In genomic region chr1:12087797-12088314, GRCh38 we compare ENCODE assay signal across 1 cellular context.
TF ChIP-seq lines count a peak whose summit lies in the region.

No MANE protein-coding gene starts in this region.

TF ChIP-seq in HepG2, 621 proteins besides CTCF, POLR2A, EP300 and RAD21 (continued from another document):
- TF ChIP-seq HNRNPUL1 (IDR thresholded peaks at IDR 0.05; ENCODE audit: low read depth, low read length) = no peak
- no peak for TF ChIP-seq THRA (CRISPR knock-in tag; IDR thresholded peaks at IDR 0.05; ENCODE audit: borderline replicate concordance)
- TF ChIP-seq ARNTL (CRISPR knock-in tag; IDR thresholded peaks at IDR 0.05) = no peak
